16 cellular contexts compared by ENCODE assay signal in the genomic region with DNA sequence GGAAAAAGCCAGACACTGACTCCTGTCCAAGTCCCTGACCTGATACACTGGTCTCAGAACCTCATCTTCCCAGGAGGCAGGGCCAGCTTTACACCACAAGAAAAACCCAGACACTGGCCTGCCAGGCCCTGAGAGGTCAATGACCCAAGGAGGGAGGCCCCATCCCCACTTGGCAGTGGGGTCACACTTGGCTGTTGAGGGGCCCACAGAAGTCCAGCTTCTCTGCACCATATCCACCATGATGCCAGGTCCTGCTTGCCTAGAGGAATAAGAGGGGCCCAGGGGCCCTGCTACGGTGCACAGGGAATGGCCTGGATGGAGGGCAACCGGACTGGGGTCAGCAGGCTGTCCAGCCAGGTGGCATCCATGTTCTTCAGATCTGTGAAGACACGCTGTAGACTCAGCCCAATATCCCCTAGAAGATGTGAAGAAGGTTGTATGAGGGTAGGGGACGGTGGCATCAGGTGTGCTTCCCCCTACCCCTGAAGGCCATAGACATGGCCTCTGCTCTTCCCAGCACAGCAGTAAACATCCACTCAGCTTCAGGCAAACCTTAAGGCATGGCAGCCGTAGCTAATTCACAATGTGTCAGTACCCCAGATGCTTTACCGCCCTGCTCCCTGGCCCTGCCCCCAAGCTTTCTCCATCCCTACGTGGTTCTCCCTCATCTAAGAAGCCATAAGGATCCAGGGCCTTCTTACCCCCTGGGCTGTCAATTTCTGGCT. TPM values are rescaled to one million over a fixed set of nuclear protein-coding genes. Genes with fewer than 3 reads are reported as not detected.
DNase-seq lines count a peak whose midpoint lies in the region; ATAC-seq and TF ChIP-seq lines count a peak whose summit lies in the region.
"Had no signal": no experiment of that assay in that cellular context is flagged by ENCODE, and none has a peak within 500 bp of the region (broad histone marks: within the 10 kb centered on the region; RNA-seq: fewer than 3 reads in every experiment).

No MANE protein-coding gene starts in this region.

- peak overlapping the region; percentile 37 for H3K4me3 Mint-ChIP-seq in CD8-positive, alpha-beta T cell
- peak overlapping the region in 2 of 3 donors; percentile 96 for H3K4me3 Mint-ChIP-seq in T-cell
- no peak overlapping the region for H3K4me3 Mint-ChIP-seq in activated naive CD8-positive, alpha-beta T cell treated with anti-CD3 and anti-CD28 coated beads, Interleukin-2, amount 10 ng/mL, durations not matched to agents 7 days and 5 days

- H3K9me3 ChIP-seq in CD8-positive, alpha-beta T cell (ENCODE audit: low read length): no peaks in the 10 kb centered on the region
- no peaks in the 10 kb centered on the region for H3K9me3 ChIP-seq in sigmoid colon
- H3K9me3 ChIP-seq: pancreas had no signal

- TF ChIP-seq EP300 in sigmoid colon (IDR thresholded peaks at IDR 0.05): no peak

- H3K4me1 ChIP-seq in CD8-positive, alpha-beta T cell (ENCODE audit: insufficient read depth, low read length): peaks cover 70% of the 10 kb centered on the region
- peaks cover 0 to 30% (median 25%) of the 10 kb centered on the region in 4 donors for H3K4me1 ChIP-seq in sigmoid colon

- H3K4me1 Mint-ChIP-seq in CD8-positive, alpha-beta T cell (ENCODE audit: low read depth): peaks cover 75% of the 10 kb centered on the region
- peaks cover 82 to 87% (median 82%) of the 10 kb centered on the region in 3 donors for H3K4me1 Mint-ChIP-seq in T-cell
- peaks cover 61% of the 10 kb centered on the region for H3K4me1 Mint-ChIP-seq in activated naive CD8-positive, alpha-beta T cell treated with anti-CD3 and anti-CD28 coated beads, Interleukin-2, amount 10 ng/mL, durations not matched to agents 7 days and 5 days

- POLR2A ChIA-PET in CD8-positive, alpha-beta T cell (lab: Charles Lee): interaction anchor here (1.1 to 21.8 kb wide), 8 partner anchors 6 to 72 kb away, joined by 4 to 391 read pairs (median 15); partner anchors contain the start of gene IRF1
- POLR2A ChIA-PET in T-cell (lab: Charles Lee): interaction anchor here (0.5 to 1.9 kb wide), 12 partner anchors 8 to 1104 kb away, joined by 3 to 9 read pairs (median 4); no protein-coding TSS in a partner anchor
- POLR2A ChIA-PET in activated naive CD8-positive, alpha-beta T cell treated with anti-CD3 and anti-CD28 coated beads, Interleukin-2, amount 10 ng/mL, durations not matched to agents 7 days and 5 days (lab: Charles Lee): interaction anchor here (0.5 to 30.8 kb wide), 11 partner anchors 7 to 154 kb away, joined by 3 to 1195 read pairs (median 6); partner anchors contain the start of gene IRF1

- H3K36me3 ChIP-seq in CD8-positive, alpha-beta T cell (ENCODE audit: insufficient read depth, low read length): peaks cover 69% of the 10 kb centered on the region
- peaks cover 22 to 66% (median 42%) of the 10 kb centered on the region in 4 donors for H3K36me3 ChIP-seq in sigmoid colon
- H3K36me3 ChIP-seq: cardiac muscle cell had no signal

- H3K27ac ChIP-seq in CD8-positive, alpha-beta T cell (ENCODE audit: low read depth, low read length): no peak overlapping the region
- H3K27ac ChIP-seq in sigmoid colon: no peak overlapping the region
- H3K27ac ChIP-seq: cardiac muscle cell, hepatocyte, pancreas had no signal

- no peaks in the 10 kb centered on the region for H3K27me3 Mint-ChIP-seq in CD8-positive, alpha-beta T cell (ENCODE audit: low read depth)
- no peaks in the 10 kb centered on the region for H3K27me3 Mint-ChIP-seq in T-cell
- H3K27me3 Mint-ChIP-seq in activated naive CD8-positive, alpha-beta T cell treated with anti-CD3 and anti-CD28 coated beads, Interleukin-2, amount 10 ng/mL, durations not matched to agents 7 days and 5 days: no peaks in the 10 kb centered on the region

- ATAC-seq in CD8-positive, alpha-beta T cell: no peak
- ATAC-seq in T-cell (replicated peaks in 1 of 4) (no peak), HG03045 (IDR thresholded peaks at IDR 0.05; ENCODE audit: unreplicated experiment) (no peak)
- no peak for ATAC-seq in activated naive CD8-positive, alpha-beta T cell treated with anti-CD3 and anti-CD28 coated beads, Interleukin-2, amount 10 ng/mL, durations not matched to agents 7 days and 5 days (ENCODE audit: low read depth)
- ATAC-seq: pancreas had no signal

- no peak for TF ChIP-seq POLR2A in sigmoid colon (IDR thresholded peaks at IDR 0.05)

- peak in 3 of 7 experiments; percentile 9 to 45 (median 20) for DNase-seq in CD8-positive, alpha-beta T cell
- DNase-seq in T-cell (peak in 4 of 34 experiments; percentile 1 to 25 (median 12)), sigmoid colon (peak; percentile 57), NAMALWA (ENCODE audit: low spot score) (no peak), HT-29 (ENCODE audit: low spot score) (no peak), KBM-7 (no peak)
- peak; percentile 21 for DNase-seq in activated naive CD8-positive, alpha-beta T cell treated with anti-CD3 and anti-CD28 coated beads, Interleukin-2, amount 10 ng/mL, durations not matched to agents 7 days and 5 days
- DNase-seq: C1 segment of cervical spinal cord, GF-D8, pancreas had no signal

- no peak for TF ChIP-seq CTCF in CD8-positive, alpha-beta T cell (IDR thresholded peaks at IDR 0.05)
- TF ChIP-seq CTCF in sigmoid colon (IDR thresholded peaks at IDR 0.05): no peak

- H3K4me3 ChIP-seq in CD8-positive, alpha-beta T cell (ENCODE audit: low read depth, low read length): no peak overlapping the region
- no peak overlapping the region for H3K4me3 ChIP-seq in sigmoid colon
- H3K4me3 ChIP-seq: cardiac muscle cell, hepatocyte, lung, pancreas had no signal

- peak overlapping the region; percentile 78 for H3K27ac Mint-ChIP-seq in CD8-positive, alpha-beta T cell
- peak overlapping the region; percentile 96 to 97 for H3K27ac Mint-ChIP-seq in T-cell
- H3K27ac Mint-ChIP-seq in activated naive CD8-positive, alpha-beta T cell treated with anti-CD3 and anti-CD28 coated beads, Interleukin-2, amount 10 ng/mL, durations not matched to agents 7 days and 5 days: peak overlapping the region; percentile 65

- no peaks in the 10 kb centered on the region for H3K9me3 Mint-ChIP-seq in CD8-positive, alpha-beta T cell
- H3K9me3 Mint-ChIP-seq in T-cell: no peaks in the 10 kb centered on the region
- H3K9me3 Mint-ChIP-seq in activated naive CD8-positive, alpha-beta T cell treated with anti-CD3 and anti-CD28 coated beads, Interleukin-2, amount 10 ng/mL, durations not matched to agents 7 days and 5 days: no peaks in the 10 kb centered on the region

- in situ Hi-C loops in KBM-7 (cut with MboI; ENCODE audit: low pct_unique_long_range_greater_than_20kb, low sequenced_read_pairs): no loop called here

- H3K27me3 ChIP-seq in CD8-positive, alpha-beta T cell (ENCODE audit: insufficient read depth, low read length): no peaks in the 10 kb centered on the region
- H3K27me3 ChIP-seq in sigmoid colon: no peaks in the 10 kb centered on the region
- H3K27me3 ChIP-seq: cardiac muscle cell, hepatocyte, pancreas had no signal

- H3K36me3 Mint-ChIP-seq in CD8-positive, alpha-beta T cell: peaks cover 69% of the 10 kb centered on the region
- H3K36me3 Mint-ChIP-seq in T-cell: peaks cover 58% of the 10 kb centered on the region
- H3K36me3 Mint-ChIP-seq in activated naive CD8-positive, alpha-beta T cell treated with anti-CD3 and anti-CD28 coated beads, Interleukin-2, amount 10 ng/mL, durations not matched to agents 7 days and 5 days: peaks cover 51% of the 10 kb centered on the region

- 82 to 93% methylated on average over 7 of the region's 7 CpGs for WGBS in sigmoid colon, 2 donors

- intact Hi-C loops in CD8-positive, alpha-beta T cell (cut with DNase I, micrococcal nuclease): no loop called here
- intact Hi-C loops in sigmoid colon (cut with DNase I): no loop called here

- CTCF ChIA-PET in CD8-positive, alpha-beta T cell (lab: Charles Lee): interaction anchor here (1.2 to 5.3 kb wide), 6 partner anchors 17 to 97 kb away, joined by 3 to 30 read pairs (median 10); no protein-coding TSS in a partner anchor
- CTCF ChIA-PET in T-cell (lab: Charles Lee): interaction anchor here (1.0 to 2.5 kb wide), 3 partner anchors 17 to 57 kb away, joined by 3 to 7 read pairs (median 3); no protein-coding TSS in a partner anchor

RNA-seq across cellular contexts. Expression of gene IRF1, which starts 6.8 kb away (rescaled TPM):
- 1,000 to 10,000 TPM; 1,214 to 1,250 TPM for total RNA-seq in CD8-positive, alpha-beta T cell
- total RNA-seq in T-cell (100 to 1,000 TPM; 167 to 859 (median 252) TPM), sigmoid colon (100 to 1,000 TPM in 1 of 4 donors, 10 to 100 TPM in 3; 15.3 to 124 (median 22.7) TPM)
- total RNA-seq in activated naive CD8-positive, alpha-beta T cell treated with anti-CD3 and anti-CD28 coated beads, Interleukin-2, amount 10 ng/mL, durations not matched to agents 7 days and 5 days: 100 to 1,000 TPM; 228 to 238 TPM
- polyA plus RNA-seq in sigmoid colon: 100 to 1,000 TPM in 1 of 3 donors, 10 to 100 TPM in 2; 37.2 to 169 (median 70.5) TPM
- total RNA-seq in HT-29 (2014; rRNA removed; shearing (Covaris generic)): 52.0 and 58.7 TPM in 2 replicates

RNA-seq across cellular contexts. Expression of gene IL5, which starts 59.5 kb away (rescaled TPM):
- total RNA-seq in CD8-positive, alpha-beta T cell: not detected
- 1 to 10 TPM in 1 of 5 donors, not detected in 4; 1.2 TPM for total RNA-seq in T-cell
- not detected for total RNA-seq in activated naive CD8-positive, alpha-beta T cell treated with anti-CD3 and anti-CD28 coated beads, Interleukin-2, amount 10 ng/mL, durations not matched to agents 7 days and 5 days
- total RNA-seq in sigmoid colon: not detected
- polyA plus RNA-seq in sigmoid colon: not detected
- total RNA-seq in HT-29 (2014; rRNA removed; shearing (Covaris generic)): not detected in 2 replicates
- total RNA-seq: cardiac muscle cell, epithelial cell of proximal tubule, hepatocyte, LHCN-M2, lung, pancreas had no signal
- polyA plus RNA-seq: cardiac muscle cell, hepatocyte, lung, pancreas had no signal

Comparison
In these comparisons a context has a peak if more than half of its experiments do, and no peak if none do; other contexts are left out.
1. DNase-seq: peak in activated naive CD8-positive, alpha-beta T cell treated with anti-CD3 and anti-CD28 coated beads, Interleukin-2, amount 10 ng/mL, durations not matched to agents 7 days and 5 days (single experiment) and sigmoid colon (single experiment); none in NAMALWA (single experiment), HT-29 (single experiment) and KBM-7 (single experiment).
2. Peak in every context shown above with its lines, with median percentiles within 50 percentile points of each other: H3K27ac Mint-ChIP-seq.